ENCODE assay signal across 19 cellular contexts in genomic region chr15:28164876-28165275, GRCh38.
"Had no signal": no experiment of that assay in that cellular context is flagged by ENCODE, and none has a peak within 500 bp of the region (broad histone marks: within the 10 kb centered on the region; RNA-seq: fewer than 3 reads in every experiment).

No MANE protein-coding gene starts in this region.

- H3K36me3 ChIP-seq: ovary had no signal

- H3K4me3 ChIP-seq: dorsolateral prefrontal cortex, heart left ventricle, lung, neural progenitor cell, ovary, right atrium auricular region had no signal

- H3K4me3 Mint-ChIP-seq: natural killer cell treated with Interleukin-12 subunit alpha and Interleukin-12 subunit beta and Interleukin-15 and Interleukin-18, amount 100 ng/mL, for 72 hours; neural progenitor cell; type B pancreatic cell had no signal

- H3K27ac ChIP-seq: dorsolateral prefrontal cortex, heart left ventricle, neural progenitor cell, ovary, right atrium auricular region had no signal

- H3K27ac Mint-ChIP-seq: natural killer cell treated with Interleukin-12 subunit alpha and Interleukin-12 subunit beta and Interleukin-15 and Interleukin-18, amount 100 ng/mL, for 72 hours; neural progenitor cell; type B pancreatic cell had no signal

- H3K9me3 ChIP-seq: heart left ventricle, ovary, right atrium auricular region had no signal

- H3K9me3 Mint-ChIP-seq: natural killer cell treated with Interleukin-12 subunit alpha and Interleukin-12 subunit beta and Interleukin-15 and Interleukin-18, amount 100 ng/mL, for 72 hours; type B pancreatic cell had no signal

- H3K27me3 ChIP-seq: dorsolateral prefrontal cortex, heart left ventricle, neural progenitor cell, ovary, right atrium auricular region had no signal

- DNase-seq: dorsolateral prefrontal cortex; effector CD8-positive, alpha-beta T cell; heart left ventricle; hippocampal formation; left colon; left ventricle myocardium superior; mesenchymal stem cell; midbrain; nucleus accumbens; ovary; small intestine; stimulated activated CD4-positive, alpha-beta T cell treated with anti-CD3 and anti-CD28 coated beads, Interleukin-12 subunit alpha, Interleukin-12 subunit beta, amount 100 ng/mL, for 4 hours; stimulated activated naive CD4-positive, alpha-beta T cell had no signal

- H3K4me1 ChIP-seq: right atrium auricular region had no signal

- H3K27me3 Mint-ChIP-seq: natural killer cell treated with Interleukin-12 subunit alpha and Interleukin-12 subunit beta and Interleukin-15 and Interleukin-18, amount 100 ng/mL, for 72 hours; type B pancreatic cell had no signal

- ATAC-seq: esophagus mucosa; heart left ventricle; left colon; left ventricle myocardium superior; natural killer cell treated with Interleukin-12 subunit alpha and Interleukin-12 subunit beta and Interleukin-15 and Interleukin-18, amount 100 ng/mL, for 72 hours had no signal
